Comparison of ENCODE assay signal across 8 cellular contexts in the genomic region with DNA sequence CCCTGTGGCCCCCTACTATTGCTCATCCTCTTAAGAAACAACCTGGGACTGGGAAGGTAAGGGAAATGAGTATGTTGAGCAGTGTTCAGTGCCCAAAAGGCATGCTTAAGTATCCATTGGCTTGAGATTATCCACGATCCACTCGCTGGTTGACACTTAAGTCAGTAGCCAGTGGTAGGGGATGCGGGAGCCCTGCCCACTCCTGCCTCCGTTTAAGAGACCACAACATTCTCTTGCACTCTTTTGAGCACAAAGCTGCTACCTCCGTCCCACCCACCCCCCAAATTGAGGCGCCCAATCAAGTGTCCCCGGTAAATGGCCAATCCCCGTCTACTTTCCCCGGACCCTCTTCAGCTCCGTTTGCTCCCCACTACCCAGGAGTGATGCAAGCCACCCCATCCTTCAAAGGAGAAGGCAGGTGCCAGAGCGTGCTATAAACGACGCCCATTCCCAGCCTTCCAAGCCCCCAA. TPM values are rescaled to one million over a fixed set of nuclear protein-coding genes. Genes with fewer than 3 reads are reported as not detected.
DNase-seq lines count a peak whose midpoint lies in the region; ATAC-seq and TF ChIP-seq lines count a peak whose summit lies in the region.

No MANE protein-coding gene starts in this region.

- no peaks in the 10 kb centered on the region for H3K79me2 ChIP-seq in fibroblast of lung (ENCODE audit: control insufficient read depth, insufficient read depth, low read length)

- peak overlapping the region; percentile 86; the same call in 1 of the 2 replicates for H3K27ac ChIP-seq in SJCRH30
- H3K27ac ChIP-seq in fibroblast of lung (ENCODE audit: insufficient read depth, low read length): peak overlapping the region; percentile 72

- H3K4me1 Mint-ChIP-seq in activated CD8-positive, alpha-beta memory T cell treated with anti-CD3 and anti-CD28 coated beads, Interleukin-2, amount 10 ng/mL, durations not matched to agents 7 days and 5 days: peaks cover 5% of the 10 kb centered on the region

- H3K27me3 ChIP-seq in SJCRH30 (no peaks in the 10 kb centered on the region), fibroblast of lung (ENCODE audit: control insufficient read depth, insufficient read depth, low read length) (peaks cover 5% of the 10 kb centered on the region)

- no peaks in the 10 kb centered on the region for H3K9me3 Mint-ChIP-seq in activated CD8-positive, alpha-beta memory T cell treated with anti-CD3 and anti-CD28 coated beads, Interleukin-2, amount 10 ng/mL, durations not matched to agents 7 days and 5 days (ENCODE audit: low read depth)

- ATAC-seq in activated CD8-positive, alpha-beta memory T cell treated with anti-CD3 and anti-CD28 coated beads, Interleukin-2, amount 10 ng/mL, durations not matched to agents 7 days and 5 days: peak; percentile 2
- ATAC-seq in GM21619 (IDR thresholded peaks at IDR 0.05; ENCODE audit: unreplicated experiment): no peak

- peaks cover 6% of the 10 kb centered on the region for H3K36me3 Mint-ChIP-seq in activated CD8-positive, alpha-beta memory T cell treated with anti-CD3 and anti-CD28 coated beads, Interleukin-2, amount 10 ng/mL, durations not matched to agents 7 days and 5 days

- CTCF ChIA-PET in activated CD8-positive, alpha-beta memory T cell treated with anti-CD3 and anti-CD28 coated beads, Interleukin-2, amount 10 ng/mL, durations not matched to agents 7 days and 5 days (lab: Charles Lee): interaction anchor here (0.6 to 2.7 kb wide), 6 partner anchors 25 to 190 kb away, joined by 3 to 13 read pairs (median 3); a partner anchor contains a TSS

- H2AFZ ChIP-seq in fibroblast of lung (ENCODE audit: low read length): peak overlapping the region; percentile 92

- H3K4me3 ChIP-seq in SJCRH30 (peak overlapping the region; percentile 73), fibroblast of lung (replicated peaks in 1 of 4; ENCODE audit: control extremely low read depth in 1 of 4, insufficient read depth in 1 of 4, low read depth in 3 of 4, low read length in 4 of 4) (peak overlapping the region; percentile 40 to 68 (median 60)), retinal pigment epithelial cell (ENCODE audit: low read length) (peak overlapping the region; percentile 67)

- H3K27ac Mint-ChIP-seq in activated CD8-positive, alpha-beta memory T cell treated with anti-CD3 and anti-CD28 coated beads, Interleukin-2, amount 10 ng/mL, durations not matched to agents 7 days and 5 days: peak overlapping the region; percentile 93

- peaks cover 19% of the 10 kb centered on the region for H3K27me3 Mint-ChIP-seq in activated CD8-positive, alpha-beta memory T cell treated with anti-CD3 and anti-CD28 coated beads, Interleukin-2, amount 10 ng/mL, durations not matched to agents 7 days and 5 days

- no peaks in the 10 kb centered on the region for H4K20me1 ChIP-seq in fibroblast of lung (ENCODE audit: control insufficient read depth, extremely low read depth, insufficient read depth, low read length)

- H3K4me2 ChIP-seq in fibroblast of lung (ENCODE audit: extremely low read depth, insufficient read depth, low read length): peak overlapping the region; percentile 75

- H3K9ac ChIP-seq in fibroblast of lung (ENCODE audit: insufficient read depth, low read length): peak overlapping the region; percentile 59

- DNase-seq in activated CD8-positive, alpha-beta memory T cell treated with anti-CD3 and anti-CD28 coated beads, Interleukin-2, amount 10 ng/mL, durations not matched to agents 7 days and 5 days: no peak
- no peak for DNase-seq in activated CD8-positive, alpha-beta memory T cell treated with anti-CD3 and anti-CD28 coated beads, Interleukin-2, amount 50 U/mL, for 48 hours
- no peak for DNase-seq in SJCRH30
- DNase-seq in fibroblast of lung (ENCODE audit: low read depth in 2 of 2): peak in 1 of 2 donors; percentile 43
- no peak for DNase-seq in retinal pigment epithelial cell (ENCODE audit: low read depth)
- no peak for DNase-seq in germinal center (ENCODE audit: low spot score)
- no peak for DNase-seq in NCI-H2081 (lab: John Stamatoyannopoulos, UW)

- H3K9me3 ChIP-seq in SJCRH30 (replicated peaks) (no peaks in the 10 kb centered on the region), fibroblast of lung (ENCODE audit: control insufficient read depth, insufficient read depth, low read depth, low read length) (no peaks in the 10 kb centered on the region)

- no peak for TF ChIP-seq CTCF in fibroblast of lung (conservative IDR thresholded peaks at IDR 0.05 in 1 of 2, IDR thresholded peaks at IDR 0.05 in 1 of 2; ENCODE audit: low read depth in 1 of 2, low read length in 2 of 2)
- no peak for TF ChIP-seq CTCF in retinal pigment epithelial cell (conservative IDR thresholded peaks at IDR 0.05; ENCODE audit: low read depth, low read length)

- H3K4me1 ChIP-seq in SJCRH30 (no peaks in the 10 kb centered on the region), fibroblast of lung (ENCODE audit: control insufficient read depth, extremely low read depth, insufficient read depth, low read length) (no peaks in the 10 kb centered on the region)

- peak overlapping the region; percentile 78 for H3K4me3 Mint-ChIP-seq in activated CD8-positive, alpha-beta memory T cell treated with anti-CD3 and anti-CD28 coated beads, Interleukin-2, amount 10 ng/mL, durations not matched to agents 7 days and 5 days

- H3K36me3 ChIP-seq in SJCRH30: peaks cover 6% of the 10 kb centered on the region; the same call in 1 of the 2 replicates
- no peaks in the 10 kb centered on the region for H3K36me3 ChIP-seq in fibroblast of lung (ENCODE audit: control insufficient read depth, insufficient read depth, low read length)

RNA-seq across cellular contexts. Expression of a gene that starts 25.0 kb away (rescaled TPM):
- 10 to 100 TPM; 22.8 to 37.0 TPM for total RNA-seq in activated CD8-positive, alpha-beta memory T cell treated with anti-CD3 and anti-CD28 coated beads, Interleukin-2, amount 10 ng/mL, durations not matched to agents 7 days and 5 days
- 43.6 and 43.9 TPM in 2 replicates for total RNA-seq in SJCRH30 (2014; rRNA removed; shearing (Covaris generic))
- total RNA-seq in fibroblast of lung: 15.0 and 17.5 TPM in 2 replicates
- 15.6 and 20.3 TPM in 2 replicates for polyA plus RNA-seq in fibroblast of lung
- 14.2 and 17.3 TPM in 2 replicates for polyA plus RNA-seq in fibroblast of lung (2012)
- polyA minus RNA-seq in fibroblast of lung (ENCODE audit: low replicate concordance): 0.98 and 3.5 TPM in 2 replicates

RNA-seq across cellular contexts. Expression of a gene that starts 51.5 kb away (rescaled TPM):
- 10 to 100 TPM in 1 of 2 experiments, 1 to 10 TPM in 1; 9.1 to 10.2 TPM for total RNA-seq in activated CD8-positive, alpha-beta memory T cell treated with anti-CD3 and anti-CD28 coated beads, Interleukin-2, amount 10 ng/mL, durations not matched to agents 7 days and 5 days
- total RNA-seq in SJCRH30 (2014; rRNA removed; shearing (Covaris generic)): 5.1 and 5.6 TPM in 2 replicates
- 1.3 and 2.8 TPM in 2 replicates for total RNA-seq in fibroblast of lung
- 1.1 and 1.3 TPM in 2 replicates for polyA plus RNA-seq in fibroblast of lung
- polyA plus RNA-seq in fibroblast of lung (2012): 4.6 and 5.5 TPM in 2 replicates
- polyA minus RNA-seq in fibroblast of lung (ENCODE audit: low replicate concordance): 10.1 and 12.1 TPM in 2 replicates
